In the genomic region with DNA sequence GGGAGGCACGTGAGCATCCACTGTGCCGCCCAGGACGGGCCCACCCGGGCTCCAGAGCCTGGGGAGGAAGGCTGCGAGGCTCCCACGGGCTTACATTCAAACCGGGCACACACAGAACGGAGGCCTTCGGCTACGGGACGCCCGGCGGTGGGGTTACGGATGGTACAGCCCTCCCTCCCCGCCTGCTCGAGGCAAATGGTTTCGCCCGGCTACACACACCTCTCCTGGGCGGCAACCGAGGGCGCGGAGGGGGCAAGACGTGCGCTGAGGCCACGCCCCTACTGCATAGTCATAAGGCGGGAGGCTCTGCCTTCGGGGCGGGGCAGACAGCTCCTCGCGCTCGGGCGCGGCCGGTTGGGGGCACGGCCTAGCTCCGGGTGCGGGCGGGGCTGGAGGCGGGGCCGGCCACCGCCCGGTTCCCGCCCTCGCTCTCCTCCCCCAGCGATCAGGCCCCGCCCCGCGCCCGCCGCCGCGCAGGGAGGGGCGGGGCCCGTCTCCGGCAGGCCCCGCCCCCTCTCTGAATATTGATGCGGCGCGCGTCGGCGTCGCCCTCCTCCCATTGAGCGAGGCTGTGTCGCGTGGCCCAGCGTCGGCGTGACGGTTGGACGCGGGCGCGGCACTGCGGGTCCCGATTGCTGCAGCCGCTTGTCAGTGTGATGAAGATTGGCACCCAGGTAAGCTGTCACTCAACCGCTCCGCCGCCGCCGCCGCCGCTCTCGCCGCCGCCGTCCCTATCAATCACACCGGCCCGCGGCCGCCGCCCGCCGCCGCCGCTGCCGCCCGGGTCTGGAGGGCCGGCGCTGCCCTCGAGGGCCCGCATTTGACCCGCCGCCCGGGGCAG, we compare ENCODE assay signal across 8 cellular contexts. TPM values are rescaled to one million over a fixed set of nuclear protein-coding genes. Genes with fewer than 3 reads are reported as not detected.
DNase-seq lines count a peak whose midpoint lies in the region; ATAC-seq, FAIRE-seq and TF ChIP-seq lines count a peak whose summit lies in the region.

A gene with protein sequence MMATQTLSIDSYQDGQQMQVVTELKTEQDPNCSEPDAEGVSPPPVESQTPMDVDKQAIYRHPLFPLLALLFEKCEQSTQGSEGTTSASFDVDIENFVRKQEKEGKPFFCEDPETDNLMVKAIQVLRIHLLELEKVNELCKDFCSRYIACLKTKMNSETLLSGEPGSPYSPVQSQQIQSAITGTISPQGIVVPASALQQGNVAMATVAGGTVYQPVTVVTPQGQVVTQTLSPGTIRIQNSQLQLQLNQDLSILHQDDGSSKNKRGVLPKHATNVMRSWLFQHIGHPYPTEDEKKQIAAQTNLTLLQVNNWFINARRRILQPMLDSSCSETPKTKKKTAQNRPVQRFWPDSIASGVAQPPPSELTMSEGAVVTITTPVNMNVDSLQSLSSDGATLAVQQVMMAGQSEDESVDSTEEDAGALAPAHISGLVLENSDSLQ (plus strand): TSS at position 572 of the 841 bp plus-strand sequence. CDS start 29,820 bp downstream, outside the sequence.

- 0 to 1% (median 1%) methylated on average over 38 to 104 of the region's 106 CpGs for WGBS in psoas muscle, 3 donors

- ATAC-seq in GM18505 (IDR thresholded peaks at IDR 0.05; ENCODE audit: unreplicated experiment) (peak; percentile 81), HG02973 (IDR thresholded peaks at IDR 0.05; ENCODE audit: unreplicated experiment) (peak; percentile 74), psoas muscle (peak; percentile 85 to 94 (median 90))

- peaks cover 0 to 17% of the 10 kb centered on the region in 2 donors for H3K4me1 ChIP-seq in right atrium auricular region
- peaks cover 26% of the 10 kb centered on the region for H3K4me1 ChIP-seq in psoas muscle

- DNase-seq in NCI-H1930 (lab: John Stamatoyannopoulos, UW) (peak; percentile 93 to 98), anterior cingulate cortex (lab: John Stamatoyannopoulos, UW) (peak; percentile 45 to 100 (median 99)), right atrium auricular region (ENCODE audit: low spot score) (peak; percentile 99), psoas muscle (peak; percentile 99 to 100), urothelium cell line (ENCODE audit: low spot score) (peak; percentile 98)

- FAIRE-seq in urothelium cell line (lab: Jason Lieb, UNC): peak; percentile 17

- peak; percentile 53 for TF ChIP-seq POLR2A in GM18505 (IDR thresholded peaks at IDR 0.05; ENCODE audit: borderline replicate concordance, extremely low read depth, insufficient read depth, insufficient read length)

- H3K9me3 ChIP-seq in right atrium auricular region: no peaks in the 10 kb centered on the region
- H3K9me3 ChIP-seq in psoas muscle: no peaks in the 10 kb centered on the region

- H3K27ac ChIP-seq in right atrium auricular region: peak within 1 kb of the TSS; percentile 96 to 100
- peak within 1 kb of the TSS; percentile 96 for H3K27ac ChIP-seq in psoas muscle

- H3K27me3 ChIP-seq in right atrium auricular region: no peaks in the 10 kb centered on the region
- no peaks in the 10 kb centered on the region for H3K27me3 ChIP-seq in psoas muscle (ENCODE audit: insufficient read depth in 3 of 3, low read length in 2 of 3)

- H3K4me3 ChIP-seq in right atrium auricular region (peak within 1 kb of the TSS; percentile 84 to 87), psoas muscle (peak within 1 kb of the TSS; percentile 79)

- peaks cover 2% of the 10 kb centered on the region for H3K36me3 ChIP-seq in right atrium auricular region
- no peaks in the 10 kb centered on the region for H3K36me3 ChIP-seq in psoas muscle (ENCODE audit: insufficient read depth in 1 of 2, low read depth in 1 of 2)

- TF ChIP-seq CTCF in right atrium auricular region (IDR thresholded peaks at IDR 0.05): peak in 1 of 2 donors; percentile 9
- peak; percentile 6 for TF ChIP-seq CTCF in psoas muscle (IDR thresholded peaks at IDR 0.05)

- intact Hi-C loops in T-helper 2 cell treated with Interferon-gamma antibody and Interleukin-4, amounts not matched to agents 100 ng/mL and 5 ng/mL, for 36 hours (cut with micrococcal nuclease): loop anchor here (1.0 to 10.0 kb wide), 4 partner anchors 50 to 811 kb away; a partner anchor contains a TSS
- intact Hi-C loops in psoas muscle (cut with DNase I): loop anchor here in 1 of 2 donors (5.0 to 10.0 kb wide), 5 partner anchors 37 to 1361 kb away; a partner anchor contains a TSS

RNA-seq across cellular contexts. Expression of the gene that starts here (rescaled TPM):
- 31.3 and 32.2 TPM in 2 replicates for total RNA-seq in T-helper 2 cell treated with Interferon-gamma antibody and Interleukin-4, amounts not matched to agents 100 ng/mL and 5 ng/mL, for 36 hours
- 10 to 100 TPM in 1 of 2 donors, 1 to 10 TPM in 1; 7.5 to 10.1 TPM for total RNA-seq in right atrium auricular region
- 10 to 100 TPM; 12.1 to 14.7 (median 13.2) TPM for total RNA-seq in psoas muscle
- 1 to 10 TPM; 6.0 to 9.7 (median 6.1) TPM for polyA plus RNA-seq in psoas muscle

Comparison
In these comparisons a context has a peak if more than half of its experiments do, and no peak if none do; other contexts are left out.
1. Peak in every context shown above with its lines: DNase-seq, ATAC-seq, H3K4me3 ChIP-seq and H3K27ac ChIP-seq.